In genomic region chr12:212799-213526, GRCh38 we compare ENCODE assay signal across 13 cellular contexts. TPM values are rescaled to one million over a fixed set of nuclear protein-coding genes. Genes with fewer than 3 reads are reported as not detected.
DNase-seq lines count a peak whose midpoint lies in the region; ATAC-seq and TF ChIP-seq lines count a peak whose summit lies in the region.
"Had no signal": no experiment of that assay in that cellular context is flagged by ENCODE, and none has a peak within 500 bp of the region (broad histone marks: within the 10 kb centered on the region; RNA-seq: fewer than 3 reads in every experiment).

No MANE protein-coding gene starts in this region.

- peak overlapping the region in 2 of 4 donors; percentile 28 to 44 for H3K27ac ChIP-seq in transverse colon
- H3K27ac ChIP-seq: SJSA1 had no signal

- peak overlapping the region; percentile 94 for H3K27ac Mint-ChIP-seq in dendritic cell treated with granulocyte-macrophage colony-stimulating factor and Interleukin-4, amounts not matched to agents 40 ng/mL and 50 ng/mL, for 4 days
- H3K27ac Mint-ChIP-seq: activated T-helper 17 cell treated with anti-CD3 and anti-CD28 coated beads, Interleukin-2, amount 50 U/mL, for 72 hours had no signal

- H3K9me3 Mint-ChIP-seq in dendritic cell treated with granulocyte-macrophage colony-stimulating factor and Interleukin-4, amounts not matched to agents 40 ng/mL and 50 ng/mL, for 4 days: no peaks in the 10 kb centered on the region
- H3K9me3 Mint-ChIP-seq: activated T-helper 17 cell treated with anti-CD3 and anti-CD28 coated beads, Interleukin-2, amount 50 U/mL, for 72 hours had no signal

- H3K36me3 ChIP-seq in transverse colon: no peaks in the 10 kb centered on the region
- H3K36me3 ChIP-seq: SJSA1 had no signal

- peak overlapping the region; percentile 58 for H3K4me3 Mint-ChIP-seq in dendritic cell treated with granulocyte-macrophage colony-stimulating factor and Interleukin-4, amounts not matched to agents 40 ng/mL and 50 ng/mL, for 4 days
- H3K4me3 Mint-ChIP-seq: activated T-helper 17 cell treated with anti-CD3 and anti-CD28 coated beads, Interleukin-2, amount 50 U/mL, for 72 hours had no signal

- no peak for TF ChIP-seq POLR2A in transverse colon (IDR thresholded peaks at IDR 0.05)

- TF ChIP-seq CTCF in transverse colon (IDR thresholded peaks at IDR 0.05): no peak

- H3K4me3 ChIP-seq in mononuclear cell (ENCODE audit: low read length) (peak overlapping the region; percentile 30), transverse colon (peak overlapping the region in 1 of 4 donors; percentile 1)
- H3K4me3 ChIP-seq: SJSA1 had no signal

- peaks cover 52% of the 10 kb centered on the region for H3K4me1 Mint-ChIP-seq in dendritic cell treated with granulocyte-macrophage colony-stimulating factor and Interleukin-4, amounts not matched to agents 40 ng/mL and 50 ng/mL, for 4 days (ENCODE audit: low read depth)
- H3K4me1 Mint-ChIP-seq: activated T-helper 17 cell treated with anti-CD3 and anti-CD28 coated beads, Interleukin-2, amount 50 U/mL, for 72 hours had no signal

- peaks cover 6% of the 10 kb centered on the region for H3K36me3 Mint-ChIP-seq in dendritic cell treated with granulocyte-macrophage colony-stimulating factor and Interleukin-4, amounts not matched to agents 40 ng/mL and 50 ng/mL, for 4 days (ENCODE audit: low read depth)

- H3K4me1 ChIP-seq in mononuclear cell (ENCODE audit: insufficient read depth, low read length): peaks cover 39% of the 10 kb centered on the region
- peaks cover 5 to 24% (median 16%) of the 10 kb centered on the region in 4 donors for H3K4me1 ChIP-seq in transverse colon
- H3K4me1 ChIP-seq: SJSA1 had no signal

- intact Hi-C loops in dendritic cell treated with granulocyte-macrophage colony-stimulating factor and Interleukin-4, amounts not matched to agents 40 ng/mL and 50 ng/mL, for 4 days (cut with micrococcal nuclease): no loop called here
- intact Hi-C loops in transverse colon (cut with DNase I; ENCODE audit: low total_unique reads): no loop called here

- H3K27me3 ChIP-seq in mononuclear cell (ENCODE audit: insufficient read depth, low read length) (no peaks in the 10 kb centered on the region), transverse colon (peaks cover 14% of the 10 kb centered on the region)

- in situ Hi-C loops in transverse colon (cut with MboI; ENCODE audit: low pct_ligation_motif_present in 1 of 4, low pct_unique_long_range_greater_than_20kb in 1 of 4, low sequenced_read_pairs in 3 of 4): no loop called here

- WGBS in transverse colon (ENCODE audit: low coverage in 1 of 2), 2 donors: 17 to 28% methylated on average over 1 to 21 of the region's 21 CpGs

- H3K27me3 Mint-ChIP-seq in dendritic cell treated with granulocyte-macrophage colony-stimulating factor and Interleukin-4, amounts not matched to agents 40 ng/mL and 50 ng/mL, for 4 days: peaks cover 3% of the 10 kb centered on the region

- no peak for TF ChIP-seq EP300 in transverse colon (IDR thresholded peaks at IDR 0.05; ENCODE audit: low read depth)

- ATAC-seq in HG03460 (IDR thresholded peaks at IDR 0.05; ENCODE audit: unreplicated experiment): no peak
- ATAC-seq in GM19395 (IDR thresholded peaks at IDR 0.05; ENCODE audit: unreplicated experiment): no peak
- ATAC-seq: activated CD4-positive, CD25-positive, alpha-beta regulatory T cell treated with anti-CD3 and anti-CD28 coated beads, Interleukin-2, amount 50 U/mL, for 24 hours; activated T-helper 17 cell treated with anti-CD3 and anti-CD28 coated beads, Interleukin-2, amount 50 U/mL, for 72 hours had no signal

- DNase-seq in NCI-H524 (lab: John Stamatoyannopoulos, UW) (peak; percentile 11 to 54), NCI-H524 treated with DMSO at 0.1 percent for 48 hours (lab: John Stamatoyannopoulos, UW) (no peak), transverse colon (peak; percentile 54), HuH-7.5 (ENCODE audit: low spot score) (no peak)
- DNase-seq: central memory CD4-positive, alpha-beta T cell; KBM-7 had no signal

- H3K9me3 ChIP-seq in mononuclear cell (ENCODE audit: low read depth, low read length) (no peaks in the 10 kb centered on the region), transverse colon (no peaks in the 10 kb centered on the region)
- H3K9me3 ChIP-seq: SJSA1 had no signal

RNA-seq across cellular contexts. Expression of gene SLC6A12, which starts 1.0 kb away (rescaled TPM):
- 0.73 TPM for total RNA-seq in mononuclear cell
- 10 to 100 TPM in 1 of 4 donors, 1 to 10 TPM in 3; 1.2 to 13.5 (median 3.0) TPM for total RNA-seq in transverse colon
- total RNA-seq: activated T-helper 17 cell treated with anti-CD3 and anti-CD28 coated beads, Interleukin-2, amount 50 U/mL, for 72 hours; SJSA1 had no signal

RNA-seq across cellular contexts. Expression of gene SLC6A13, which starts 49.7 kb away (rescaled TPM):
- total RNA-seq in mononuclear cell (not detected), transverse colon (not detected)
- total RNA-seq: SJSA1 had no signal

Comparison
In these comparisons a context has a peak if more than half of its experiments do, and no peak if none do; other contexts are left out.
1. DNase-seq: peak in NCI-H524 (2 of 2) and transverse colon (single experiment); none in NCI-H524 treated with DMSO at 0.1 percent for 48 hours (single experiment) and HuH-7.5 (single experiment).